In genomic region chr12:112087851-112088250, GRCh38 we compare ENCODE assay signal across 15 cellular contexts.
"Had no signal": no experiment of that assay in that cellular context is flagged by ENCODE, and none has a peak within 500 bp of the region (broad histone marks: within the 10 kb centered on the region; RNA-seq: fewer than 3 reads in every experiment).

No MANE protein-coding gene starts in this region.

- FAIRE-seq: keratinocyte had no signal

- H3K4me1 ChIP-seq: tibial artery, uterus had no signal

- H3K27me3 Mint-ChIP-seq: dendritic cell treated with granulocyte-macrophage colony-stimulating factor and Interleukin-4, amounts not matched to agents 40 ng/mL and 50 ng/mL, for 4 days; effector memory CD8-positive, alpha-beta T cell had no signal

- H3K9me3 ChIP-seq: adrenal gland, body of pancreas, left lung, tibial artery, uterus had no signal

- ATAC-seq: activated T-cell treated with anti-CD3 and anti-CD28 coated beads, Interleukin-2, amount 50 U/mL, for 72 hours; body of pancreas; effector memory CD8-positive, alpha-beta T cell; left lung had no signal

- H3K4me3 Mint-ChIP-seq: activated B cell treated with CpG ODN at 0.5 μM for 24 hours; activated T-cell treated with anti-CD3 and anti-CD28 coated beads, Interleukin-2, amount 50 U/mL, for 72 hours; dendritic cell treated with granulocyte-macrophage colony-stimulating factor and Interleukin-4, amounts not matched to agents 40 ng/mL and 50 ng/mL, for 4 days; effector memory CD8-positive, alpha-beta T cell had no signal

- H3K4me3 ChIP-seq: adrenal gland, body of pancreas, left lung, skin epidermis, tibial artery, uterus had no signal

- H3K27ac ChIP-seq: body of pancreas, left lung, skin epidermis, tibial artery, uterus had no signal

- H3K27me3 ChIP-seq: adrenal gland, body of pancreas, left lung, tibial artery, uterus had no signal

- DNase-seq: activated B cell treated with CpG ODN at 0.5 μM for 24 hours; activated naive CD4-positive, alpha-beta T cell; activated T-cell treated with anti-CD3 and anti-CD28 coated beads, Interleukin-2, amount 50 U/mL, for 72 hours; adrenal gland; body of pancreas; effector memory CD8-positive, alpha-beta T cell; left lung; mesendoderm; posterior cingulate gyrus; T-helper 1 cell; tibial artery; uterus had no signal

- H3K36me3 ChIP-seq: uterus had no signal

- H3K9me3 Mint-ChIP-seq: activated B cell treated with CpG ODN at 0.5 μM for 24 hours; activated T-cell treated with anti-CD3 and anti-CD28 coated beads, Interleukin-2, amount 50 U/mL, for 72 hours; dendritic cell treated with granulocyte-macrophage colony-stimulating factor and Interleukin-4, amounts not matched to agents 40 ng/mL and 50 ng/mL, for 4 days; effector memory CD8-positive, alpha-beta T cell had no signal

- H3K27ac Mint-ChIP-seq: activated B cell treated with CpG ODN at 0.5 μM for 24 hours; dendritic cell treated with granulocyte-macrophage colony-stimulating factor and Interleukin-4, amounts not matched to agents 40 ng/mL and 50 ng/mL, for 4 days had no signal
